In the genomic region with DNA sequence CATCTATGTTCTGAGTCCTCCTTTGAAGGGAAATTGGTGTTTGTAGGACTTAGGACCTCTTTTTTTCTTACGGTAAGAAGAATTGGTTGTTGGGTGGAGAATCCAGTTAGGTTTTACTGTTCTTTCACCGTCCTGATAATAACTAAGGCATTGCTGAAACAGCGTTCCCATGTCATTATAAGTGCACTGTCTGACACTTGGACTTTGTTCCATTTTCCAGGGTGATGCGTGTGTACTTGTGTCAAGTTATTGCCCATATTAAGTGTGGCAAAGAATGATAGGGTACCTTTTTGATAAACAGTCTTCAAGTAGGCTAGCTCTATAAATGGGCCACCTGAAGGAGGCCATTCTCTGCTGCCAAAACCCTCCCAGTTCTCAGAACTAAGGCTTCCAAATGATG, we compare ENCODE assay signal across 26 cellular contexts.
A peak's percentile ranks its signal among the peaks of the same experiment; 100 is the strongest.
DNase-seq lines count a peak whose midpoint lies in the region; ATAC-seq, FAIRE-seq and TF ChIP-seq lines count a peak whose summit lies in the region.
"Had no signal": no experiment of that assay in that cellular context is flagged by ENCODE, and none has a peak within 500 bp of the region (broad histone marks: within the 10 kb centered on the region; RNA-seq: fewer than 3 reads in every experiment).

No MANE protein-coding gene starts in this region.

- DNase-seq in colonic mucosa: peak; percentile 29
- DNase-seq in left colon: no peak
- DNase-seq in small intestine: peak; percentile 98
- DNase-seq: 8988T; ACHN; BE2C; C1 segment of cervical spinal cord; CD4-positive, alpha-beta memory T cell; CD4-positive, CD25-positive, alpha-beta regulatory T cell; CD8-positive, alpha-beta memory T cell; COR-L47; DMS 273 treated with DMSO at 0.1 percent for 48 hours; DMS153; DMS53; DMS79; DND-41; EL; GDM1 had no signal

- H3K4me1 Mint-ChIP-seq in brain: peaks cover 10% of the 10 kb centered on the region
- H3K4me1 Mint-ChIP-seq: CD14-positive monocyte; CD4-positive, alpha-beta memory T cell; CD4-positive, CD25-positive, alpha-beta regulatory T cell; CD8-positive, alpha-beta memory T cell had no signal

- intact Hi-C loops in colonic mucosa (cut with DNase I) (no loop called here), left colon (cut with DNase I, micrococcal nuclease) (no loop called here)

- peak overlapping the region in 3 of 5 experiments; percentile 38 to 63 (median 50) for H3K27ac Mint-ChIP-seq in brain
- H3K27ac Mint-ChIP-seq: CD14-positive monocyte; CD4-positive, alpha-beta memory T cell; CD4-positive, CD25-positive, alpha-beta regulatory T cell had no signal

- peaks cover 3% of the 10 kb centered on the region for H3K27me3 Mint-ChIP-seq in brain

- ATAC-seq in left colon (peak; percentile 73), GM21619 (IDR thresholded peaks at IDR 0.05; ENCODE audit: unreplicated experiment) (no peak), HG02678 (IDR thresholded peaks at IDR 0.05; ENCODE audit: unreplicated experiment) (no peak), GM18907 (IDR thresholded peaks at IDR 0.05; ENCODE audit: unreplicated experiment) (no peak)
- ATAC-seq: GM12878 had no signal

- H3K4me3 Mint-ChIP-seq in brain: no peak overlapping the region
- H3K4me3 Mint-ChIP-seq: CD14-positive monocyte; CD4-positive, alpha-beta memory T cell; CD4-positive, CD25-positive, alpha-beta regulatory T cell; CD8-positive, alpha-beta memory T cell had no signal

- TF ChIP-seq CTCF in brain (conservative IDR thresholded peaks at IDR 0.05) (no peak), colonic mucosa (IDR thresholded peaks at IDR 0.05) (no peak)

- no peak overlapping the region for H3K9ac ChIP-seq in colonic mucosa (ENCODE audit: low read depth in 2 of 2, low read length in 2 of 2)
- H3K9ac ChIP-seq: BLaER1 had no signal

- peak; percentile 47 for FAIRE-seq in small intestine (lab: Jason Lieb, UNC)
- FAIRE-seq: GM12878, GM12892 had no signal

- peaks cover 45% of the 10 kb centered on the region for H3K36me3 Mint-ChIP-seq in brain
- H3K36me3 Mint-ChIP-seq: CD14-positive monocyte; CD4-positive, CD25-positive, alpha-beta regulatory T cell had no signal

- no peaks in the 10 kb centered on the region for H3K27me3 ChIP-seq in colonic mucosa
- H3K27me3 ChIP-seq in small intestine (ENCODE audit: control insufficient read depth in 2 of 2, insufficient read depth in 2 of 2, low read length in 2 of 2): no peaks in the 10 kb centered on the region
- H3K27me3 ChIP-seq: BE2C, BLaER1 had no signal

- no peaks in the 10 kb centered on the region for H3K36me3 ChIP-seq in colonic mucosa
- no peaks in the 10 kb centered on the region for H3K36me3 ChIP-seq in small intestine (ENCODE audit: control insufficient read depth in 2 of 2, insufficient read depth in 2 of 2, low read length in 2 of 2)

- H3K9me3 Mint-ChIP-seq in brain: peaks cover 0 to 10% (median 3%) of the 10 kb centered on the region in 5 experiments

- no peaks in the 10 kb centered on the region for H3K9me3 ChIP-seq in colonic mucosa
- H3K9me3 ChIP-seq in small intestine (ENCODE audit: control insufficient read depth, low read depth): no peaks in the 10 kb centered on the region
- H3K9me3 ChIP-seq: BE2C had no signal

- peak overlapping the region; percentile 33 for H3K27ac ChIP-seq in colonic mucosa
- H3K27ac ChIP-seq in small intestine (ENCODE audit: low read depth in 1 of 2, low read length in 1 of 2): peak overlapping the region; percentile 55 to 66
- H3K27ac ChIP-seq: BLaER1 had no signal

- 17 to 69% (median 45%) methylated on average over 4 of the region's 4 CpGs for WGBS in small intestine, 3 donors

- H3K4me1 ChIP-seq in colonic mucosa: peaks cover 8% of the 10 kb centered on the region
- H3K4me1 ChIP-seq in small intestine (ENCODE audit: control insufficient read depth in 2 of 2, insufficient read depth in 1 of 2, low read depth in 1 of 2, low read length in 1 of 2): no peaks in the 10 kb centered on the region
- H3K4me1 ChIP-seq: BE2C, BLaER1 had no signal

- H3K4me3 ChIP-seq in colonic mucosa (no peak overlapping the region), small intestine (ENCODE audit: low read depth in 1 of 2, low read length in 2 of 2) (no peak overlapping the region)
- H3K4me3 ChIP-seq: BLaER1, GM12878 had no signal

Comparison
In these comparisons a context has a peak if more than half of its experiments do, and no peak if none do; other contexts are left out.
1. DNase-seq: peak in colonic mucosa (single experiment) and small intestine (single experiment); none in left colon (0 of 2).